ENCODE assay signal across 8 cellular contexts in the genomic region with DNA sequence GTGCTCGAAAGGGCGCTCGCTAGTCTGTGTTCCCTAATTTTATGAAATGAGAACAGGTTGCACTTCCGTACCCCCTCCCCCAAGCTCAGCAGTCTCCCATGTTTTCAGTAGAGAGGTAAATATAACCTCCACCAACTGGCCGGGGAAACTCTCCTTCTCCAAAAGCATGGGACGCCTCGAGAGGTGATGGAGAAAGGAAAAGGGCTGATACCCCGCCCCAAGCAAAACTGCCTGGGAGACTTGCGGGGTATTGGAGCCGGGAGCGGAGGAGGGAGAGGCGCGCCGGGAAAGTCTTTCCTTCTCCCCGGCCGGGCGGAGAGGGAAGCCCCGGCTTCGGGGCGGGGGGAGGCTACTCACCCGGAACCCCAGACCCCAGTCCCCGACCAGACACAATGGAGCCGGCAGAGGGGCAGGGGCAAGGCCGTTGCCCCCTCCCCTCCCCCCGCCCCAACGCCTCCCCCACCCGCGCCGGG. TPM values are rescaled to one million over a fixed set of nuclear protein-coding genes. Genes with fewer than 3 reads are reported as not detected.
DNase-seq lines count a peak whose midpoint lies in the region; ATAC-seq and TF ChIP-seq lines count a peak whose summit lies in the region.

No MANE protein-coding gene starts in this region.

- peak overlapping the region; percentile 81 for H3K4me2 ChIP-seq in Karpas-422 (ENCODE audit: low read depth, low read length, poor library complexity, severe bottlenecking)

- peak; percentile 88 for DNase-seq in Karpas-422
- peak; percentile 56 for DNase-seq in UCSD-AML1 (lab: John Stamatoyannopoulos, UW; ENCODE audit: unreplicated experiment)
- peak; percentile 23 for DNase-seq in epithelial cell of esophagus (ENCODE audit: low read depth)
- DNase-seq in mucosa of descending colon = peak in 1 of 3 donors; percentile 44
- no peak for DNase-seq in GM19240 (ENCODE audit: insufficient read length, low spot score)

- no peak for TF ChIP-seq CTCF in epithelial cell of esophagus (IDR thresholded peaks at IDR 0.05; ENCODE audit: insufficient read depth, low read depth, low read length, missing control alignments)
- no peak for TF ChIP-seq CTCF in mucosa of descending colon (IDR thresholded peaks at IDR 0.05)

- H3K4me3 ChIP-seq in Karpas-422 (ENCODE audit: low read length) (peak overlapping the region; percentile 84), epithelial cell of esophagus (ENCODE audit: low read length) (peak overlapping the region; percentile 84), mucosa of descending colon (peak overlapping the region; percentile 88), urinary bladder (ENCODE audit: low read depth, low read length) (peak overlapping the region; percentile 100)

- under 1% methylated on average over 26 of the region's 29 CpGs for WGBS in urinary bladder

- H2AFZ ChIP-seq in Karpas-422 (ENCODE audit: low read length) = no peak overlapping the region

- H3K27ac ChIP-seq in Karpas-422 (ENCODE audit: low read length) (peak overlapping the region; percentile 75), urinary bladder (ENCODE audit: low read depth) (no peak overlapping the region)

- H3K9me3 ChIP-seq in ES-I3 (ENCODE audit: control insufficient read depth, insufficient read depth, low read length) = no peaks in the 10 kb centered on the region
- H3K9me3 ChIP-seq in Karpas-422 (ENCODE audit: low read length) = no peaks in the 10 kb centered on the region
- H3K9me3 ChIP-seq in mucosa of descending colon = no peaks in the 10 kb centered on the region

- H3K36me3 ChIP-seq in ES-I3 (ENCODE audit: insufficient read depth, low read length) = no peaks in the 10 kb centered on the region
- no peaks in the 10 kb centered on the region for H3K36me3 ChIP-seq in Karpas-422 (ENCODE audit: insufficient read depth, low read length)
- H3K36me3 ChIP-seq in mucosa of descending colon (ENCODE audit: low read depth) = no peaks in the 10 kb centered on the region
- H3K36me3 ChIP-seq in urinary bladder (ENCODE audit: insufficient read depth) = no peaks in the 10 kb centered on the region

- H3K9ac ChIP-seq in ES-I3 (ENCODE audit: low read depth, low read length) (peak overlapping the region; percentile 82), Karpas-422 (ENCODE audit: low read length) (peak overlapping the region; percentile 94)

- intact Hi-C loops in mucosa of descending colon (cut with DNase I, micrococcal nuclease) = no loop called here

- no peaks in the 10 kb centered on the region for H3K9me2 ChIP-seq in Karpas-422 (replicated peaks; ENCODE audit: insufficient read depth, low read length)

- ATAC-seq in GM21619 (IDR thresholded peaks at IDR 0.05; ENCODE audit: unreplicated experiment) = peak; percentile 15
- ATAC-seq in mucosa of descending colon = peak; percentile 42

- H3K27me3 ChIP-seq in Karpas-422 (ENCODE audit: low read length) = no peaks in the 10 kb centered on the region

- peaks cover 12% of the 10 kb centered on the region; the same call in 1 of the 2 replicates for H4K20me1 ChIP-seq in Karpas-422 (ENCODE audit: insufficient read depth, low read depth, low read length)

- H3K79me2 ChIP-seq in Karpas-422 (ENCODE audit: low read length) = peaks cover 52% of the 10 kb centered on the region

- H3K4me1 ChIP-seq in ES-I3 (ENCODE audit: insufficient read depth, low read length) = peaks cover 4% of the 10 kb centered on the region; the same call in 1 of the 2 replicates
- H3K4me1 ChIP-seq in Karpas-422 (ENCODE audit: low read length) = peaks cover 48% of the 10 kb centered on the region
- peaks cover 11% of the 10 kb centered on the region for H3K4me1 ChIP-seq in mucosa of descending colon (ENCODE audit: low read depth)
- peaks cover 6% of the 10 kb centered on the region for H3K4me1 ChIP-seq in urinary bladder (ENCODE audit: insufficient read depth)

RNA-seq across cellular contexts. Expression of gene DCUN1D1, which starts 0.6 kb away (rescaled TPM):
- total RNA-seq in Karpas-422 (2014; rRNA removed; shearing (Covaris generic); ENCODE audit: low replicate concordance) = 24.1 and 70.1 TPM in 2 replicates
- total RNA-seq in mucosa of descending colon (10 to 100 TPM; 37.5 to 62.0 (median 40.5) TPM), urinary bladder (60.4 TPM)
- polyA plus RNA-seq in urinary bladder = 22.4 TPM
